In genomic region chr2:216571909-216572513, GRCh38 we compare ENCODE assay signal across 1 cellular context.
TF ChIP-seq lines count a peak whose summit lies in the region.

No MANE protein-coding gene starts in this region.

TF ChIP-seq in HepG2, 621 proteins besides CTCF, POLR2A, EP300 and RAD21 (continued from another document and continues in another):
- no peak for TF ChIP-seq USF2 (IDR thresholded peaks at IDR 0.05; ENCODE audit: low read depth, low read length)
- no peak for TF ChIP-seq USF2 (CRISPR knock-in tag; IDR thresholded peaks at IDR 0.05; ENCODE audit: borderline replicate concordance)
- no peak for TF ChIP-seq MLXIP (CRISPR knock-in tag; IDR thresholded peaks at IDR 0.05; ENCODE audit: borderline replicate concordance)
- TF ChIP-seq ZNF709 (CRISPR knock-in tag; IDR thresholded peaks at IDR 0.05) = no peak
- TF ChIP-seq ZNF646 (CRISPR knock-in tag; IDR thresholded peaks at IDR 0.05) = no peak
- no peak for TF ChIP-seq PITX1 (CRISPR knock-in tag; IDR thresholded peaks at IDR 0.05)
- TF ChIP-seq SMYD3 (CRISPR knock-in tag; IDR thresholded peaks at IDR 0.05) = no peak
- TF ChIP-seq ZSCAN25 (CRISPR knock-in tag; IDR thresholded peaks at IDR 0.05) = 0 out of 2 replicates have a peak, but pooled peaks have one; percentile 10
- no peak; the same call in 1 of the 2 replicates for TF ChIP-seq NR2F6 (IDR thresholded peaks at IDR 0.05)
- TF ChIP-seq NR2F6 (CRISPR knock-in tag; IDR thresholded peaks at IDR 0.05) = no peak
- TF ChIP-seq SRSF4 (IDR thresholded peaks at IDR 0.05; ENCODE audit: low read depth, low read length, poor library complexity, severe bottlenecking) = no peak
- no peak for TF ChIP-seq ELF1 (CRISPR knock-in tag; IDR thresholded peaks at IDR 0.05)
- TF ChIP-seq ZNF576 (CRISPR knock-in tag; IDR thresholded peaks at IDR 0.05) = no peak
- no peak for TF ChIP-seq DPF2 (CRISPR knock-in tag; IDR thresholded peaks at IDR 0.05; ENCODE audit: borderline replicate concordance, low read depth)
- peak; percentile 3; the same call in 1 of the 2 replicates for TF ChIP-seq ZNF205 (CRISPR knock-in tag; IDR thresholded peaks at IDR 0.05)
- TF ChIP-seq E2F1 (CRISPR knock-in tag; IDR thresholded peaks at IDR 0.05) = no peak
- no peak for TF ChIP-seq LRRFIP1 (CRISPR knock-in tag; conservative IDR thresholded peaks at IDR 0.05)
- TF ChIP-seq KLF6 (CRISPR knock-in tag; IDR thresholded peaks at IDR 0.05) = no peak
- no peak for TF ChIP-seq IRF2 (CRISPR knock-in tag; IDR thresholded peaks at IDR 0.05)
- no peak for TF ChIP-seq ZNF549 (CRISPR knock-in tag; IDR thresholded peaks at IDR 0.05)
- no peak for TF ChIP-seq ZNF75D (CRISPR knock-in tag; IDR thresholded peaks at IDR 0.05; ENCODE audit: borderline replicate concordance)
- TF ChIP-seq ZNF264 (CRISPR knock-in tag; IDR thresholded peaks at IDR 0.05) = 0 out of 2 replicates have a peak, but pooled peaks have one; percentile 2
- TF ChIP-seq RFX1 (IDR thresholded peaks at IDR 0.05) = no peak
- TF ChIP-seq ARNT2 (CRISPR knock-in tag; IDR thresholded peaks at IDR 0.05; ENCODE audit: low read depth) = no peak
- TF ChIP-seq GATAD1 (CRISPR knock-in tag; IDR thresholded peaks at IDR 0.05) = no peak
- no peak for TF ChIP-seq ZNF691 (CRISPR knock-in tag; IDR thresholded peaks at IDR 0.05; ENCODE audit: borderline replicate concordance, low read depth)
- TF ChIP-seq IRX3 (CRISPR knock-in tag; IDR thresholded peaks at IDR 0.05; ENCODE audit: borderline replicate concordance, low read depth) = no peak
- no peak for TF ChIP-seq ZNF572 (CRISPR knock-in tag; IDR thresholded peaks at IDR 0.05)
- no peak for TF ChIP-seq E2F5 (CRISPR knock-in tag; conservative IDR thresholded peaks at IDR 0.05)
- TF ChIP-seq ASH2L (IDR thresholded peaks at IDR 0.05; ENCODE audit: insufficient read length, low read depth, low read length) = peak; percentile 28
- peak; percentile 6 for TF ChIP-seq ZMYM4 (CRISPR knock-in tag; IDR thresholded peaks at IDR 0.05)
- no peak; the same call in 1 of the 2 replicates for TF ChIP-seq ZNF609 (CRISPR knock-in tag; IDR thresholded peaks at IDR 0.05; ENCODE audit: borderline replicate concordance)
- TF ChIP-seq ZFP36L1 (CRISPR knock-in tag; IDR thresholded peaks at IDR 0.05) = no peak
- TF ChIP-seq ZNF614 (CRISPR knock-in tag; IDR thresholded peaks at IDR 0.05; ENCODE audit: borderline replicate concordance) = no peak
- no peak for TF ChIP-seq PBX2 (CRISPR knock-in tag; IDR thresholded peaks at IDR 0.05)
